10 cellular contexts compared by ENCODE assay signal in genomic region chr1:51712590-51712989, GRCh38.
"Had no signal": no experiment of that assay in that cellular context is flagged by ENCODE, and none has a peak within 500 bp of the region (broad histone marks: within the 10 kb centered on the region; RNA-seq: fewer than 3 reads in every experiment).

No MANE protein-coding gene starts in this region.

- DNase-seq: H9, HCEC 1CT, HFFc6, KBM-7 had no signal

- H3K9me3 Mint-ChIP-seq: HFFc6, IgD-negative memory B cell had no signal

- H3K4me1 Mint-ChIP-seq: GM23338, H9 had no signal

- H3K4me3 Mint-ChIP-seq: GM23338, H9, HFFc6, IgD-negative memory B cell had no signal

- H3K27ac ChIP-seq: HL-60 had no signal

- H3K27me3 Mint-ChIP-seq: IgD-negative memory B cell had no signal

- FAIRE-seq: H1, H54, HepG2 had no signal

- H3K4me3 ChIP-seq: GM23338 had no signal

- H3K27ac Mint-ChIP-seq: GM23338, H9, HFFc6, IgD-negative memory B cell had no signal

- ATAC-seq: GM23338, HepG2 had no signal
